Comparison of ENCODE assay signal across 16 cellular contexts in genomic region chr12:98211914-98212695, GRCh38.
DNase-seq lines count a peak whose midpoint lies in the region; TF ChIP-seq lines count a peak whose summit lies in the region.
"Had no signal": no experiment of that assay in that cellular context is flagged by ENCODE, and none has a peak within 500 bp of the region (broad histone marks: within the 10 kb centered on the region; RNA-seq: fewer than 3 reads in every experiment).

No MANE protein-coding gene starts in this region.

- H3K27ac Mint-ChIP-seq in activated T-helper 1 cell treated with anti-CD3 and anti-CD28 coated beads, Interleukin-12 subunit alpha, Interleukin-12 subunit beta, Interleukin-2, Interleukin-4 antibody, amounts not matched to agents 30 ng/mL and 10 ng/mL and 1 ng/mL, durations not matched to agents 14 hours and 24 hours and 36 hours, result no peak overlapping the region

- no peak overlapping the region for H3K27ac ChIP-seq in OCI-LY7 (ENCODE audit: low read depth, low read length, poor library complexity, severe bottlenecking)
- H3K27ac ChIP-seq in testis, result no peak overlapping the region
- H3K27ac ChIP-seq: lower lobe of right lung, skin epidermis, tibial artery had no signal

- H3K9me3 ChIP-seq in OCI-LY7 (ENCODE audit: low read length) (no peaks in the 10 kb centered on the region), testis (no peaks in the 10 kb centered on the region)
- H3K9me3 ChIP-seq: lower lobe of right lung, tibial artery had no signal

- no peaks in the 10 kb centered on the region for H4K20me1 ChIP-seq in OCI-LY7 (ENCODE audit: insufficient read depth, low read length)

- DNase-seq in NCI-H82 (lab: John Stamatoyannopoulos, UW), result peak; percentile 46
- DNase-seq in NCI-H82 treated with DMSO at 0.1 percent for 48 hours (lab: John Stamatoyannopoulos, UW; ENCODE audit: unreplicated experiment), result no peak
- peak; percentile 18 for DNase-seq in OCI-LY7 (ENCODE audit: low spot score)
- peak; percentile 16 for DNase-seq in epithelial cell of esophagus (ENCODE audit: low read depth)
- peak; percentile 81 for DNase-seq in testis
- DNase-seq in KBM-7, result no peak
- DNase-seq in dermis blood vessel endothelial cell, result no peak
- DNase-seq in activated T-helper 1 cell treated with anti-CD3 and anti-CD28 coated beads, Interleukin-12 subunit alpha, Interleukin-12 subunit beta, Interleukin-2, Interleukin-4 antibody, amounts not matched to agents 30 ng/mL and 10 ng/mL and 1 ng/mL, durations not matched to agents 14 hours and 24 hours and 36 hours (ENCODE audit: low spot score), result no peak
- DNase-seq: activated effector memory CD4-positive, alpha-beta T cell treated with anti-CD3 and anti-CD28 coated beads, Interleukin-2, amount 50 U/mL, for 16 hours; C1 segment of cervical spinal cord; cortex of kidney; lower lobe of right lung; NCI-H187; NCI-H510A; tibial artery had no signal

- no peak overlapping the region for H3K4me3 ChIP-seq in OCI-LY7 (ENCODE audit: low read depth, low read length, poor library complexity, severe bottlenecking)
- H3K4me3 ChIP-seq in epithelial cell of esophagus (ENCODE audit: low read length), result no peak overlapping the region
- H3K4me3 ChIP-seq in testis, result no peak overlapping the region
- H3K4me3 ChIP-seq: lower lobe of right lung, skin epidermis, tibial artery had no signal

- no peaks in the 10 kb centered on the region for H3K27me3 ChIP-seq in testis
- H3K27me3 ChIP-seq: tibial artery had no signal

- CTCF ChIA-PET in OCI-LY7 (lab: Charles Lee; ENCODE audit: unreplicated experiment), result no interaction called here

- no peak for TF ChIP-seq POLR2A in testis (IDR thresholded peaks at IDR 0.05)

- TF ChIP-seq CTCF in OCI-LY7 (conservative IDR thresholded peaks at IDR 0.05; ENCODE audit: low read length) (no peak), epithelial cell of esophagus (IDR thresholded peaks at IDR 0.05; ENCODE audit: insufficient read depth, low read depth, low read length, missing control alignments) (no peak), testis (IDR thresholded peaks at IDR 0.05) (no peak)

- no peak overlapping the region for H2AFZ ChIP-seq in OCI-LY7 (ENCODE audit: low read length)

- no peaks in the 10 kb centered on the region for H3K36me3 ChIP-seq in OCI-LY7 (ENCODE audit: insufficient read depth, low read length)
- no peaks in the 10 kb centered on the region for H3K36me3 ChIP-seq in testis (ENCODE audit: low read depth, missing control alignments)
- H3K36me3 ChIP-seq: lower lobe of right lung, tibial artery had no signal

- no peaks in the 10 kb centered on the region for H3K9me3 Mint-ChIP-seq in activated T-helper 1 cell treated with anti-CD3 and anti-CD28 coated beads, Interleukin-12 subunit alpha, Interleukin-12 subunit beta, Interleukin-2, Interleukin-4 antibody, amounts not matched to agents 30 ng/mL and 10 ng/mL and 1 ng/mL, durations not matched to agents 14 hours and 24 hours and 36 hours

- H3K4me1 ChIP-seq in OCI-LY7 (ENCODE audit: insufficient read depth, low read length, poor library complexity, severe bottlenecking) (peaks cover 10% of the 10 kb centered on the region), testis (no peaks in the 10 kb centered on the region)
- H3K4me1 ChIP-seq: lower lobe of right lung, tibial artery had no signal

- H3K9me2 ChIP-seq in OCI-LY7 (ENCODE audit: insufficient read depth, low read length), result no peaks in the 10 kb centered on the region

- no peaks in the 10 kb centered on the region for H3K27me3 Mint-ChIP-seq in activated T-helper 1 cell treated with anti-CD3 and anti-CD28 coated beads, Interleukin-12 subunit alpha, Interleukin-12 subunit beta, Interleukin-2, Interleukin-4 antibody, amounts not matched to agents 30 ng/mL and 10 ng/mL and 1 ng/mL, durations not matched to agents 14 hours and 24 hours and 36 hours (ENCODE audit: insufficient read depth)

- H3K4me1 Mint-ChIP-seq in activated T-helper 1 cell treated with anti-CD3 and anti-CD28 coated beads, Interleukin-12 subunit alpha, Interleukin-12 subunit beta, Interleukin-2, Interleukin-4 antibody, amounts not matched to agents 30 ng/mL and 10 ng/mL and 1 ng/mL, durations not matched to agents 14 hours and 24 hours and 36 hours (ENCODE audit: low read depth), result no peaks in the 10 kb centered on the region

- WGBS in testis, 2 donors, result 58 to 77% methylated on average over 7 to 8 of the region's 8 CpGs

- in situ Hi-C loops in KBM-7 (cut with MboI; ENCODE audit: low pct_unique_long_range_greater_than_20kb, low sequenced_read_pairs), result no loop called here

- POLR2A ChIA-PET in OCI-LY7 (lab: Charles Lee), result interaction anchor here (0.5 to 1.7 kb wide), 11 partner anchors 10 to 355 kb away, joined by 3 to 5 read pairs (median 3); no protein-coding TSS in a partner anchor

- H3K4me2 ChIP-seq in OCI-LY7 (ENCODE audit: low read length), result no peak overlapping the region

- no peaks in the 10 kb centered on the region for H3K79me2 ChIP-seq in OCI-LY7 (ENCODE audit: insufficient read depth, low read depth, low read length)

- intact Hi-C loops in OCI-LY7 (cut with micrococcal nuclease; ENCODE audit: unreplicated experiment) (no loop called here), testis (cut with DNase I; ENCODE audit: low total_unique reads) (no loop called here)
- intact Hi-C loops in activated T-helper 1 cell treated with anti-CD3 and anti-CD28 coated beads, Interleukin-12 subunit alpha, Interleukin-12 subunit beta, Interleukin-2, Interleukin-4 antibody, amounts not matched to agents 30 ng/mL and 10 ng/mL and 1 ng/mL, durations not matched to agents 14 hours and 24 hours and 36 hours (cut with micrococcal nuclease), result no loop called here

- no peaks in the 10 kb centered on the region for H3K36me3 Mint-ChIP-seq in activated T-helper 1 cell treated with anti-CD3 and anti-CD28 coated beads, Interleukin-12 subunit alpha, Interleukin-12 subunit beta, Interleukin-2, Interleukin-4 antibody, amounts not matched to agents 30 ng/mL and 10 ng/mL and 1 ng/mL, durations not matched to agents 14 hours and 24 hours and 36 hours (ENCODE audit: low read depth)

- no TSS peak for BruUV-seq in OCI-LY7 (replicated peaks; lab: Mats Ljungman, UMichigan)

- H3K4me3 Mint-ChIP-seq in activated T-helper 1 cell treated with anti-CD3 and anti-CD28 coated beads, Interleukin-12 subunit alpha, Interleukin-12 subunit beta, Interleukin-2, Interleukin-4 antibody, amounts not matched to agents 30 ng/mL and 10 ng/mL and 1 ng/mL, durations not matched to agents 14 hours and 24 hours and 36 hours, result no peak overlapping the region

Comparison
In these comparisons a context has a peak if more than half of its experiments do, and no peak if none do; other contexts are left out.
1. DNase-seq: peak in NCI-H82 (single experiment), OCI-LY7 (single experiment), epithelial cell of esophagus (single experiment) and testis (single experiment); none in NCI-H82 treated with DMSO at 0.1 percent for 48 hours (single experiment), KBM-7 (single experiment), dermis blood vessel endothelial cell (single experiment) and activated T-helper 1 cell treated with anti-CD3 and anti-CD28 coated beads, Interleukin-12 subunit alpha, Interleukin-12 subunit beta, Interleukin-2, Interleukin-4 antibody, amounts not matched to agents 30 ng/mL and 10 ng/mL and 1 ng/mL, durations not matched to agents 14 hours and 24 hours and 36 hours (single experiment).